Comparison of ENCODE assay signal across 12 cellular contexts in genomic region chr12:109571773-109572505, GRCh38. TPM values are rescaled to one million over a fixed set of nuclear protein-coding genes. Genes with fewer than 3 reads are reported as not detected.
DNase-seq lines count a peak whose midpoint lies in the region; ATAC-seq, FAIRE-seq and TF ChIP-seq lines count a peak whose summit lies in the region.
"Had no signal": no experiment of that assay in that cellular context is flagged by ENCODE, and none has a peak within 500 bp of the region (broad histone marks: within the 10 kb centered on the region; RNA-seq: fewer than 3 reads in every experiment).

No MANE protein-coding gene starts in this region.

- POLR2A ChIA-PET in A549 (lab: Yijun Ruan, JAX) = interaction anchor here (0.6 to 0.7 kb wide), 2 partner anchors 282 to 315 kb away, joined by 3 read pairs; no protein-coding TSS in a partner anchor
- POLR2A ChIA-PET in activated CD8-positive, alpha-beta T cell treated with anti-CD3 and anti-CD28 coated beads for 36 hours (lab: Charles Lee) = interaction anchor here (0.6 to 1.6 kb wide), 4 partner anchors 11 to 393 kb away, joined by 3 read pairs; partner anchors contain the start of genes KCTD10 and UBE3B
- POLR2A ChIA-PET in Caco-2 (lab: Charles Lee) = interaction anchor here (0.6 kb wide), 1 partner anchor 11 kb away, joined by 4 read pairs; no protein-coding TSS in a partner anchor

- FAIRE-seq in A549 (lab: Jason Lieb, UNC) = no peak

- intact Hi-C loops in activated CD8-positive, alpha-beta T cell treated with anti-CD3 and anti-CD28 coated beads for 36 hours (cut with micrococcal nuclease) = no loop called here
- intact Hi-C loops in right lobe of liver (cut with DNase I) = no loop called here
- intact Hi-C loops in Caco-2 (cut with micrococcal nuclease; ENCODE audit: unreplicated experiment) = loop anchor here (2.0 to 5.0 kb wide), 2 partner anchors 53 to 1170 kb away; partner anchors contain the start of gene PPP1CC

- H3K36me3 ChIP-seq in DOHH2 (ENCODE audit: control insufficient read depth, low read length) = peaks cover 85% of the 10 kb centered on the region
- peaks cover 0 to 28% (median under 1%) of the 10 kb centered on the region in 4 donors for H3K36me3 ChIP-seq in right lobe of liver
- H3K36me3 ChIP-seq in osteoblast (ENCODE audit: insufficient read depth, low read length) = peaks cover 12% of the 10 kb centered on the region
- H3K36me3 ChIP-seq in Caco-2 (ENCODE audit: control insufficient read depth, insufficient read depth, low read length) = no peaks in the 10 kb centered on the region; the same call in 1 of the 2 replicates

- no peaks in the 10 kb centered on the region for H3K9me2 ChIP-seq in DOHH2 (replicated peaks; ENCODE audit: control insufficient read depth, low read length)

- H3K27me3 ChIP-seq in DOHH2 (ENCODE audit: control insufficient read depth, low read length) = no peaks in the 10 kb centered on the region
- H3K27me3 ChIP-seq in right lobe of liver = no peaks in the 10 kb centered on the region
- no peaks in the 10 kb centered on the region for H3K27me3 ChIP-seq in osteoblast (ENCODE audit: insufficient read depth, low read length)
- H3K27me3 ChIP-seq in Caco-2 (replicated peaks; ENCODE audit: control insufficient read depth, insufficient read depth, low read length) = no peaks in the 10 kb centered on the region
- H3K27me3 ChIP-seq: body of pancreas had no signal

- DNase-seq in A549 (ENCODE audit: low read depth in 1 of 2, low spot score in 1 of 2) (no peak), right lobe of liver (peak in 2 of 3 donors; percentile 22 to 74), osteoblast (ENCODE audit: insufficient read length, low spot score, missing footprints) (no peak), midbrain (lab: John Stamatoyannopoulos, UW) (no peak), Caco-2 (no peak)
- DNase-seq in activated CD8-positive, alpha-beta T cell treated with anti-CD3 and anti-CD28 coated beads for 36 hours = no peak
- DNase-seq: body of pancreas, islet precursor cell, retina, SHP77 treated with DMSO at 0.1 percent for 48 hours had no signal

- TF ChIP-seq EP300 in A549 (IDR thresholded peaks at IDR 0.05) = no peak

- no peak overlapping the region for H2AFZ ChIP-seq in osteoblast (ENCODE audit: low read length)

- H3K27me3 Mint-ChIP-seq in activated CD8-positive, alpha-beta T cell treated with anti-CD3 and anti-CD28 coated beads for 36 hours = no peaks in the 10 kb centered on the region
- H3K27me3 Mint-ChIP-seq in Caco-2 (ENCODE audit: insufficient read depth, unreplicated experiment) = no peaks in the 10 kb centered on the region

- H3K4me3 Mint-ChIP-seq in activated CD8-positive, alpha-beta T cell treated with anti-CD3 and anti-CD28 coated beads for 36 hours = peak overlapping the region; percentile 96
- no peak overlapping the region for H3K4me3 Mint-ChIP-seq in Caco-2 (ENCODE audit: unreplicated experiment)

- no peak for TF ChIP-seq POLR2A in A549 (IDR thresholded peaks at IDR 0.05; ENCODE audit: low read length)
- TF ChIP-seq POLR2A in right lobe of liver (IDR thresholded peaks at IDR 0.05) = no peak

- H4K20me1 ChIP-seq in DOHH2 (ENCODE audit: control insufficient read depth, insufficient read depth, low read depth, low read length) = no peaks in the 10 kb centered on the region
- H4K20me1 ChIP-seq in osteoblast (ENCODE audit: insufficient read depth, low read length) = no peaks in the 10 kb centered on the region

- H3K79me2 ChIP-seq in DOHH2 (ENCODE audit: control insufficient read depth, low read length) (peaks cover 49% of the 10 kb centered on the region), osteoblast (ENCODE audit: insufficient read depth, low read length) (peaks cover 14% of the 10 kb centered on the region)

- H3K4me1 ChIP-seq in A549 (peaks cover 11% of the 10 kb centered on the region; the same call in 1 of the 3 replicates), DOHH2 (ENCODE audit: control insufficient read depth, low read length) (peaks cover 25% of the 10 kb centered on the region), right lobe of liver (peaks cover 0 to 52% (median 23%) of the 10 kb centered on the region in 4 donors), osteoblast (ENCODE audit: insufficient read depth, low read length) (peaks cover 8% of the 10 kb centered on the region), Caco-2 (no peaks in the 10 kb centered on the region; the same call in 1 of the 2 replicates)

- H3K27ac ChIP-seq in A549 = no peak overlapping the region; a peak in 1 of 6 replicates
- peak overlapping the region; percentile 78 for H3K27ac ChIP-seq in DOHH2 (ENCODE audit: low read depth, low read length)
- H3K27ac ChIP-seq in right lobe of liver = peak overlapping the region; percentile 86 to 96 (median 93)
- H3K27ac ChIP-seq in osteoblast (ENCODE audit: low read depth, low read length) = no peak overlapping the region

- H3K4me3 ChIP-seq in A549 (no peak overlapping the region), DOHH2 (ENCODE audit: low read length) (peak overlapping the region; percentile 98), right lobe of liver (peak overlapping the region in 1 of 3 donors; percentile 77), osteoblast (ENCODE audit: insufficient read depth, low read length) (no peak overlapping the region), Caco-2 (ENCODE audit: low read depth, low read length) (no peak overlapping the region)

- CTCF ChIA-PET in A549 (lab: Yijun Ruan, JAX) = interaction anchor here (1.0 to 4.4 kb wide), 5 partner anchors 13 to 273 kb away, joined by 3 to 23 read pairs (median 4); no protein-coding TSS in a partner anchor
- CTCF ChIA-PET in activated CD8-positive, alpha-beta T cell treated with anti-CD3 and anti-CD28 coated beads for 36 hours (lab: Charles Lee) = interaction anchor here (0.7 to 6.1 kb wide), 5 partner anchors 24 to 329 kb away, joined by 3 to 39 read pairs (median 4); partner anchors contain the start of genes KCTD10 and UBE3B
- CTCF ChIA-PET in Caco-2 (lab: Charles Lee) = no interaction called here

- TF ChIP-seq CTCF in A549 (IDR thresholded peaks at IDR 0.05) = no peak
- TF ChIP-seq CTCF in DOHH2 (IDR thresholded peaks at IDR 0.05; ENCODE audit: low read depth, low read length, poor library complexity, severe bottlenecking) = no peak
- no peak for TF ChIP-seq CTCF in activated CD8-positive, alpha-beta T cell treated with anti-CD3 and anti-CD28 coated beads for 36 hours (IDR thresholded peaks at IDR 0.05)
- TF ChIP-seq CTCF in right lobe of liver (IDR thresholded peaks at IDR 0.05) = no peak
- no peak for TF ChIP-seq CTCF in osteoblast (IDR thresholded peaks at IDR 0.05; ENCODE audit: extremely low read depth, low read depth, low read length)
- no peak for TF ChIP-seq CTCF in Caco-2 (IDR thresholded peaks at IDR 0.05; ENCODE audit: insufficient read depth in 1 of 2, low read depth in 1 of 2, low read length in 1 of 2, severe bottlenecking in 1 of 2, unreplicated experiment in 1 of 2)

- peak overlapping the region; percentile 70; the same call in 2 of the 3 replicates for H3K4me2 ChIP-seq in A549
- H3K4me2 ChIP-seq in DOHH2 (ENCODE audit: low read length) = peak overlapping the region; percentile 82
- H3K4me2 ChIP-seq in osteoblast (ENCODE audit: insufficient read depth, low read length) = no peak overlapping the region

- no peaks in the 10 kb centered on the region; the same call in 1 of the 2 replicates for H3F3A ChIP-seq in DOHH2 (ENCODE audit: control insufficient read depth, insufficient read depth)

- peaks cover 35% of the 10 kb centered on the region for H3K36me3 Mint-ChIP-seq in activated CD8-positive, alpha-beta T cell treated with anti-CD3 and anti-CD28 coated beads for 36 hours (ENCODE audit: low read depth)
- H3K36me3 Mint-ChIP-seq in Caco-2 (ENCODE audit: insufficient read depth, unreplicated experiment) = peaks cover 48% of the 10 kb centered on the region

- H3K9me3 ChIP-seq in A549 = no peaks in the 10 kb centered on the region
- H3K9me3 ChIP-seq in DOHH2 (ENCODE audit: control insufficient read depth, insufficient read depth, low read length) = no peaks in the 10 kb centered on the region
- no peaks in the 10 kb centered on the region for H3K9me3 ChIP-seq in right lobe of liver
- no peaks in the 10 kb centered on the region for H3K9me3 ChIP-seq in osteoblast (ENCODE audit: low read depth, low read length)
- no peaks in the 10 kb centered on the region for H3K9me3 ChIP-seq in Caco-2
- H3K9me3 ChIP-seq: body of pancreas had no signal

- H3K9me3 Mint-ChIP-seq in activated CD8-positive, alpha-beta T cell treated with anti-CD3 and anti-CD28 coated beads for 36 hours = peaks cover 2% of the 10 kb centered on the region
- no peaks in the 10 kb centered on the region for H3K9me3 Mint-ChIP-seq in Caco-2 (ENCODE audit: unreplicated experiment)

- ATAC-seq in A549 = no peak
- ATAC-seq in activated CD8-positive, alpha-beta T cell treated with anti-CD3 and anti-CD28 coated beads for 36 hours = no peak
- ATAC-seq in right lobe of liver = peak; percentile 5 to 44 (median 26)
- ATAC-seq in GM21786 (IDR thresholded peaks at IDR 0.05; ENCODE audit: unreplicated experiment) = no peak
- ATAC-seq: body of pancreas had no signal

- WGBS in A549 (ENCODE audit: missing lambda C conversion rate) = 93% methylated on average over 5 of the region's 5 CpGs
- WGBS in right lobe of liver (ENCODE audit: insufficient coverage, low coverage, low lambda C conversion rate, missing lambda C conversion rate) = 53% methylated on average over 5 of the region's 5 CpGs

- H3K27ac Mint-ChIP-seq in activated CD8-positive, alpha-beta T cell treated with anti-CD3 and anti-CD28 coated beads for 36 hours = peak overlapping the region; percentile 97
- no peak overlapping the region for H3K27ac Mint-ChIP-seq in Caco-2 (ENCODE audit: unreplicated experiment)

- no TSS peak for BruUV-seq in Caco-2 (replicated peaks; lab: Mats Ljungman, UMichigan)

- peaks cover 28% of the 10 kb centered on the region for H3K4me1 Mint-ChIP-seq in activated CD8-positive, alpha-beta T cell treated with anti-CD3 and anti-CD28 coated beads for 36 hours (ENCODE audit: low read depth)
- H3K4me1 Mint-ChIP-seq in Caco-2 (ENCODE audit: low read depth, unreplicated experiment) = no peaks in the 10 kb centered on the region

- TF ChIP-seq RAD21 in A549 (conservative IDR thresholded peaks at IDR 0.05 in 1 of 2, IDR thresholded peaks at IDR 0.05 in 1 of 2) = no peak

RNA-seq across cellular contexts. Expression of gene MMAB, which starts 1.4 kb away (rescaled TPM):
- 23.0 and 26.1 TPM in 2 replicates for polyA plus RNA-seq in A549 (2011; rRNA removed)
- 27.2 and 29.6 TPM in 2 replicates for polyA plus RNA-seq in A549 (2012; cell fraction: cytosol; rRNA removed)
- polyA plus RNA-seq in A549 (2012; cell fraction: nucleus; rRNA removed) = 20.9 and 22.0 TPM in 2 replicates
- 32.8 to 36.8 TPM (median 34.7 TPM) in 3 replicates for polyA plus RNA-seq in A549 (2017; fragmentation: RNase III; extraction: RNeasy Plus Mini Kit Qiagen cat#74134 plus additional on column Dnase treatment)
- 14.5 and 18.6 TPM in 2 replicates for polyA minus RNA-seq in A549 (2011; rRNA and poly(A)+ RNA removed)
- total RNA-seq in activated CD8-positive, alpha-beta T cell treated with anti-CD3 and anti-CD28 coated beads for 36 hours = 10 to 100 TPM; 60.5 to 60.9 TPM
- total RNA-seq in right lobe of liver = 10 to 100 TPM; 42.6 to 99.8 (median 65.2) TPM
- 34.4 and 35.7 TPM in 2 replicates for total RNA-seq in osteoblast
- 42.3 and 48.9 TPM in 2 replicates for total RNA-seq in Caco-2 (2022)

RNA-seq across cellular contexts. Expression of gene MVK, which starts 1.7 kb away (rescaled TPM):
- polyA plus RNA-seq in A549 (2011; rRNA removed) (5.9 and 7.0 TPM in 2 replicates), A549 (2017; fragmentation: RNase III; extraction: RNeasy Plus Mini Kit Qiagen cat#74134 plus additional on column Dnase treatment) (7.5 to 14.8 TPM (median 14.0 TPM) in 3 replicates)
- polyA plus RNA-seq in A549 (2012; cell fraction: cytosol; rRNA removed) = 13.6 and 19.9 TPM in 2 replicates
- 18.4 and 25.1 TPM in 2 replicates for polyA plus RNA-seq in A549 (2012; cell fraction: nucleus; rRNA removed)
- 6.4 and 7.3 TPM in 2 replicates for polyA minus RNA-seq in A549 (2011; rRNA and poly(A)+ RNA removed)
- 10 to 100 TPM; 16.2 to 19.8 TPM for total RNA-seq in activated CD8-positive, alpha-beta T cell treated with anti-CD3 and anti-CD28 coated beads for 36 hours
- total RNA-seq in right lobe of liver (10 to 100 TPM; 14.2 to 60.0 (median 37.6) TPM), osteoblast (31.1 and 31.2 TPM in 2 replicates), Caco-2 (2022) (28.4 and 28.9 TPM in 2 replicates)

Comparison
In these comparisons a context has a peak if more than half of its experiments do, and no peak if none do; other contexts are left out.
1. ATAC-seq: peak in right lobe of liver (4 of 4); none in A549 (0 of 2), activated CD8-positive, alpha-beta T cell treated with anti-CD3 and anti-CD28 coated beads for 36 hours (single experiment) and GM21786 (single experiment).
2. DNase-seq: peak in right lobe of liver (2 of 3); none in A549 (0 of 2), activated CD8-positive, alpha-beta T cell treated with anti-CD3 and anti-CD28 coated beads for 36 hours (single experiment), osteoblast (single experiment), midbrain (single experiment) and Caco-2 (0 of 2).
3. H3K27ac ChIP-seq: peak in DOHH2 (single experiment) and right lobe of liver (3 of 3); none in A549 (0 of 2) and osteoblast (single experiment).